ENCODE assay signal across 1 cellular context in the genomic region with DNA sequence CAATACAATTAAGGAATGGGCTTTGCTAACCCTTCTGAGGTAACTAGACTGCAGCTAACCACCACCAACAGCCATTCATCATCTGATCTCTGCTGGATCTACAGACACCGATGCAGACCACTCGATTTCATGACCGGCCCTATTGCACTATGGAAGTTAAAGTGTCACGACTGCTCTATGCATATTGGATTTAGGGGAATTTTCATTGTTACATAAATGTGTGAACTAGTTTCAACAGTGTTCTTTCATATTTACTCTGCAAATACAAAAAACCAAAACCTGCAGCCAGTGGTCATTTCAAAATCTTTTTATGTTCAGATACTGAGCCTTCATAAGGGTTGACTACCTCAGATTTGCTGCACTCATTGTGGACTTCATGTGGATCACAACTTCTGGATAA.
TF ChIP-seq lines count a peak whose summit lies in the region.

No MANE protein-coding gene starts in this region.

TF ChIP-seq in WTC11, 78 proteins besides CTCF, POLR2A, EP300 and RAD21 (continued from another document):
- TF ChIP-seq, protein P1, sequence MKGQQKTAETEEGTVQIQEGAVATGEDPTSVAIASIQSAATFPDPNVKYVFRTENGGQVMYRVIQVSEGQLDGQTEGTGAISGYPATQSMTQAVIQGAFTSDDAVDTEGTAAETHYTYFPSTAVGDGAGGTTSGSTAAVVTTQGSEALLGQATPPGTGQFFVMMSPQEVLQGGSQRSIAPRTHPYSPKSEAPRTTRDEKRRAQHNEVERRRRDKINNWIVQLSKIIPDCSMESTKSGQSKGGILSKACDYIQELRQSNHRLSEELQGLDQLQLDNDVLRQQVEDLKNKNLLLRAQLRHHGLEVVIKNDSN (CRISPR knock-in tag; IDR thresholded peaks at IDR 0.05) = no peak
- TF ChIP-seq CREM (CRISPR knock-in tag; IDR thresholded peaks at IDR 0.05) = no peak
